ENCODE assay signal across 42 cellular contexts in the genomic region with DNA sequence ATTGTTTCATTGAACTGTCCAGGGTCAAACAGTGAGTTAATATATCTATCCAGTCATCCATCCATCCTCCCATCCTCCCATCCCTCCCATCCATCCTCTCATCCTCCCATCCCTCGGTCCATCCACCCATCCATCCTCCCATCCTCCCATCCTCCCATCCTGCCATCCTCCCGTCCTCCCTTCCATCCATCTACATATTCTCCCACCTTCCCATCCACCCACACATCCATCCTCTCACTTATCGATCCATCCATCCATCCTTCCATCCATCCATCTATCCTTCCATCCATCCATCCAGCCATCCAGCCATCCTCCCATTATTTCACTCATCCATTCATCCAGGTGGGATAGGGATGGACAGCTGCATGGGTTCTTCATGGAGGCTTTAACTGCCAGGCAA. TPM values are rescaled to one million over a fixed set of nuclear protein-coding genes. Genes with fewer than 3 reads are reported as not detected.
"Had no signal": no experiment of that assay in that cellular context is flagged by ENCODE, and none has a peak within 500 bp of the region (broad histone marks: within the 10 kb centered on the region; RNA-seq: fewer than 3 reads in every experiment).

No MANE protein-coding gene starts in this region.

- H3K9me3 ChIP-seq: adrenal gland, ascending aorta had no signal

- H3K4me1 ChIP-seq: adrenal gland, ascending aorta, body of pancreas, breast epithelium had no signal

- H3K36me3 ChIP-seq: adrenal gland, ascending aorta, brain microvascular endothelial cell, breast epithelium, cardiac muscle cell had no signal

- H3K9me3 Mint-ChIP-seq: activated naive CD4-positive, alpha-beta T cell treated with anti-CD3 and anti-CD28 coated beads, Interleukin-2, amount 10 ng/mL, durations not matched to agents 7 days and 5 days; activated naive CD4-positive, alpha-beta T cell treated with anti-CD3 and anti-CD28 coated beads, Interleukin-2, amount 50 U/mL, for 24 hours; activated naive CD4-positive, alpha-beta T cell treated with anti-CD3 and anti-CD28 coated beads, Interleukin-2, amount 50 U/mL, for 72 hours; activated naive CD8-positive, alpha-beta T cell treated with anti-CD3 and anti-CD28 coated beads for 36 hours; activated naive CD8-positive, alpha-beta T cell treated with anti-CD3 and anti-CD28 coated beads, Interleukin-2, amount 10 ng/mL, durations not matched to agents 7 days and 5 days; activated naive CD8-positive, alpha-beta T cell treated with anti-CD3 and anti-CD28 coated beads, Interleukin-2, amount 50 U/mL, for 24 hours; activated T-cell treated with anti-CD3 and anti-CD28 coated beads, Interleukin-2, amount 50 U/mL, for 4 hours; activated T-cell treated with anti-CD3 and anti-CD28 coated beads, Interleukin-2, amount 50 U/mL, for 72 hours; activated T-helper 1 cell treated with anti-CD3 and anti-CD28 coated beads, Interleukin-12 subunit alpha, Interleukin-12 subunit beta, Interleukin-2, Interleukin-4 antibody, amounts not matched to agents 30 ng/mL and 10 ng/mL and 1 ng/mL, durations not matched to agents 14 hours and 24 hours and 36 hours; activated T-helper 17 cell treated with anti-CD3 and anti-CD28 coated beads, Interleukin-2, amount 50 U/mL, for 72 hours; central memory CD8-positive, alpha-beta T cell had no signal

- H3K4me3 ChIP-seq: adrenal gland, ascending aorta, body of pancreas, breast epithelium, cardiac muscle cell had no signal

- H3K36me3 Mint-ChIP-seq: activated naive CD4-positive, alpha-beta T cell treated with anti-CD3 and anti-CD28 coated beads, Interleukin-2, amount 10 ng/mL, durations not matched to agents 7 days and 5 days; activated naive CD4-positive, alpha-beta T cell treated with anti-CD3 and anti-CD28 coated beads, Interleukin-2, amount 50 U/mL, for 24 hours; activated naive CD4-positive, alpha-beta T cell treated with anti-CD3 and anti-CD28 coated beads, Interleukin-2, amount 50 U/mL, for 72 hours; activated naive CD8-positive, alpha-beta T cell; activated naive CD8-positive, alpha-beta T cell treated with anti-CD3 and anti-CD28 coated beads for 36 hours; activated naive CD8-positive, alpha-beta T cell treated with anti-CD3 and anti-CD28 coated beads, Interleukin-2, amount 10 ng/mL, durations not matched to agents 7 days and 5 days; brain had no signal

- DNase-seq: activated effector memory CD4-positive, alpha-beta T cell treated with anti-CD3 and anti-CD28 coated beads, Interleukin-2, amount 50 U/mL, for 16 hours; activated effector memory CD4-positive, alpha-beta T cell treated with Interleukin-2 at 50 U/mL for 16 hours; activated gamma-delta T cell; activated gamma-delta T cell treated with Interleukin-2 at 50 U/mL for 16 hours; activated naive CD4-positive, alpha-beta T cell; activated naive CD4-positive, alpha-beta T cell treated with anti-CD3 and anti-CD28 coated beads for 36 hours; activated naive CD4-positive, alpha-beta T cell treated with anti-CD3 and anti-CD28 coated beads, Interleukin-2, amount 10 ng/mL, durations not matched to agents 7 days and 5 days; activated naive CD4-positive, alpha-beta T cell treated with anti-CD3 and anti-CD28 coated beads, Interleukin-2, amount 50 U/mL, for 16 hours; activated naive CD4-positive, alpha-beta T cell treated with Interleukin-2 at 50 U/mL for 16 hours; activated naive CD8-positive, alpha-beta T cell treated with anti-CD3 and anti-CD28 coated beads for 36 hours; activated naive CD8-positive, alpha-beta T cell treated with anti-CD3 and anti-CD28 coated beads, Interleukin-2, amount 10 ng/mL, durations not matched to agents 7 days and 5 days; activated naive CD8-positive, alpha-beta T cell treated with anti-CD3 and anti-CD28 coated beads, Interleukin-2, amount 50 U/mL, for 24 hours; activated T-cell treated with anti-CD3 and anti-CD28 coated beads for 4 hours; activated T-cell treated with anti-CD3 and anti-CD28 coated beads, Interleukin-2, amount 50 U/mL, for 1 hour; activated T-cell treated with anti-CD3 and anti-CD28 coated beads, Interleukin-2, amount 50 U/mL, for 24 hours; activated T-cell treated with anti-CD3 and anti-CD28 coated beads, Interleukin-2, amount 50 U/mL, for 4 hours; activated T-cell treated with anti-CD3 and anti-CD28 coated beads, Interleukin-2, amount 50 U/mL, for 48 hours; activated T-cell treated with anti-CD3 and anti-CD28 coated beads, Interleukin-2, amount 50 U/mL, for 72 hours; adrenal gland; amniotic stem cell; amygdala; anterior cingulate cortex; aorta; body of pancreas; brain microvascular endothelial cell; central memory CD4-positive, alpha-beta T cell; cerebellar nuclear complex had no signal

- H3K27ac ChIP-seq: adrenal gland, ascending aorta, body of pancreas, brain microvascular endothelial cell, breast epithelium, cardiac muscle cell had no signal

- H3K4me1 Mint-ChIP-seq: activated naive CD4-positive, alpha-beta T cell treated with anti-CD3 and anti-CD28 coated beads, Interleukin-2, amount 10 ng/mL, durations not matched to agents 7 days and 5 days; activated naive CD4-positive, alpha-beta T cell treated with anti-CD3 and anti-CD28 coated beads, Interleukin-2, amount 50 U/mL, for 24 hours; activated naive CD8-positive, alpha-beta T cell treated with anti-CD3 and anti-CD28 coated beads for 36 hours; activated naive CD8-positive, alpha-beta T cell treated with anti-CD3 and anti-CD28 coated beads, Interleukin-2, amount 10 ng/mL, durations not matched to agents 7 days and 5 days; activated naive CD8-positive, alpha-beta T cell treated with anti-CD3 and anti-CD28 coated beads, Interleukin-2, amount 50 U/mL, for 24 hours; activated T-helper 17 cell treated with anti-CD3 and anti-CD28 coated beads, Interleukin-2, amount 50 U/mL, for 72 hours; central memory CD8-positive, alpha-beta T cell had no signal

- H3K4me3 Mint-ChIP-seq: activated naive CD4-positive, alpha-beta T cell treated with anti-CD3 and anti-CD28 coated beads for 36 hours; activated naive CD4-positive, alpha-beta T cell treated with anti-CD3 and anti-CD28 coated beads, Interleukin-2, amount 10 ng/mL, durations not matched to agents 7 days and 5 days; activated naive CD4-positive, alpha-beta T cell treated with anti-CD3 and anti-CD28 coated beads, Interleukin-2, amount 50 U/mL, for 24 hours; activated naive CD8-positive, alpha-beta T cell; activated naive CD8-positive, alpha-beta T cell treated with anti-CD3 and anti-CD28 coated beads for 36 hours; activated naive CD8-positive, alpha-beta T cell treated with anti-CD3 and anti-CD28 coated beads, Interleukin-2, amount 10 ng/mL, durations not matched to agents 7 days and 5 days; activated naive CD8-positive, alpha-beta T cell treated with anti-CD3 and anti-CD28 coated beads, Interleukin-2, amount 50 U/mL, for 24 hours; activated T-cell treated with anti-CD3 and anti-CD28 coated beads, Interleukin-2, amount 50 U/mL, for 24 hours; activated T-cell treated with anti-CD3 and anti-CD28 coated beads, Interleukin-2, amount 50 U/mL, for 4 hours; activated T-cell treated with anti-CD3 and anti-CD28 coated beads, Interleukin-2, amount 50 U/mL, for 72 hours; activated T-helper 1 cell treated with anti-CD3 and anti-CD28 coated beads, Interleukin-12 subunit alpha, Interleukin-12 subunit beta, Interleukin-2, Interleukin-4 antibody, amounts not matched to agents 30 ng/mL and 10 ng/mL and 1 ng/mL, durations not matched to agents 14 hours and 24 hours and 36 hours; activated T-helper 17 cell treated with anti-CD3 and anti-CD28 coated beads, Interleukin-2, amount 50 U/mL, for 72 hours; brain; central memory CD8-positive, alpha-beta T cell had no signal

- H3K27me3 ChIP-seq: adrenal gland, ascending aorta, body of pancreas, cardiac muscle cell had no signal

- H3K27ac Mint-ChIP-seq: activated naive CD4-positive, alpha-beta T cell treated with anti-CD3 and anti-CD28 coated beads for 36 hours; activated naive CD4-positive, alpha-beta T cell treated with anti-CD3 and anti-CD28 coated beads, Interleukin-2, amount 10 ng/mL, durations not matched to agents 7 days and 5 days; activated naive CD4-positive, alpha-beta T cell treated with anti-CD3 and anti-CD28 coated beads, Interleukin-2, amount 50 U/mL, for 24 hours; activated naive CD4-positive, alpha-beta T cell treated with anti-CD3 and anti-CD28 coated beads, Interleukin-2, amount 50 U/mL, for 72 hours; activated naive CD8-positive, alpha-beta T cell; activated naive CD8-positive, alpha-beta T cell treated with anti-CD3 and anti-CD28 coated beads for 36 hours; activated naive CD8-positive, alpha-beta T cell treated with anti-CD3 and anti-CD28 coated beads, Interleukin-2, amount 10 ng/mL, durations not matched to agents 7 days and 5 days; activated naive CD8-positive, alpha-beta T cell treated with anti-CD3 and anti-CD28 coated beads, Interleukin-2, amount 50 U/mL, for 24 hours; activated T-cell treated with anti-CD3 and anti-CD28 coated beads, Interleukin-2, amount 50 U/mL, for 24 hours; activated T-cell treated with anti-CD3 and anti-CD28 coated beads, Interleukin-2, amount 50 U/mL, for 72 hours; activated T-helper 1 cell treated with anti-CD3 and anti-CD28 coated beads, Interleukin-12 subunit alpha, Interleukin-12 subunit beta, Interleukin-2, Interleukin-4 antibody, amounts not matched to agents 30 ng/mL and 10 ng/mL and 1 ng/mL, durations not matched to agents 14 hours and 24 hours and 36 hours; activated T-helper 17 cell treated with anti-CD3 and anti-CD28 coated beads, Interleukin-2, amount 50 U/mL, for 72 hours had no signal

- H3K27me3 Mint-ChIP-seq: activated naive CD8-positive, alpha-beta T cell treated with anti-CD3 and anti-CD28 coated beads, Interleukin-2, amount 10 ng/mL, durations not matched to agents 7 days and 5 days had no signal

RNA-seq across cellular contexts. Expression of gene PSAPL1, which starts 35.4 kb away (rescaled TPM):
- total RNA-seq: activated naive CD4-positive, alpha-beta T cell treated with anti-CD3 and anti-CD28 coated beads for 36 hours; activated naive CD4-positive, alpha-beta T cell treated with anti-CD3 and anti-CD28 coated beads, Interleukin-2, amount 50 U/mL, for 72 hours; activated naive CD8-positive, alpha-beta T cell treated with anti-CD3 and anti-CD28 coated beads for 36 hours; activated naive CD8-positive, alpha-beta T cell treated with anti-CD3 and anti-CD28 coated beads, Interleukin-2, amount 10 ng/mL, durations not matched to agents 7 days and 5 days; activated T-cell treated with anti-CD3 and anti-CD28 coated beads, Interleukin-2, amount 50 U/mL, for 4 hours; activated T-cell treated with anti-CD3 and anti-CD28 coated beads, Interleukin-2, amount 50 U/mL, for 72 hours; activated T-helper 1 cell treated with anti-CD3 and anti-CD28 coated beads, Interleukin-12 subunit alpha, Interleukin-12 subunit beta, Interleukin-2, Interleukin-4 antibody, amounts not matched to agents 30 ng/mL and 10 ng/mL and 1 ng/mL, durations not matched to agents 14 hours and 24 hours and 36 hours; activated T-helper 17 cell treated with anti-CD3 and anti-CD28 coated beads, Interleukin-2, amount 50 U/mL, for 72 hours; adrenal gland; aorta; ascending aorta; astrocyte; bronchial epithelial cell; cardiac septum; cerebellum; chondrocyte had no signal
